ENCODE assay signal across 8 cellular contexts in genomic region chr19:21020298-21021227, GRCh38. TPM values are rescaled to one million over a fixed set of nuclear protein-coding genes. Genes with fewer than 3 reads are reported as not detected.
A peak's percentile ranks its signal among the peaks of the same experiment; 100 is the strongest.
DNase-seq lines count a peak whose midpoint lies in the region; ATAC-seq and TF ChIP-seq lines count a peak whose summit lies in the region.

ZNF430 (plus strand) TSS chr19:21020657; CDS start chr19:21020801, 144 bp downstream.

- H3K4me1 ChIP-seq in DOHH2 (ENCODE audit: control insufficient read depth, low read length) (peaks cover 16% of the 10 kb centered on the region), GM23338 (ENCODE audit: insufficient read depth) (peaks cover 30% of the 10 kb centered on the region)

- peaks cover 50% of the 10 kb centered on the region for H3K36me3 ChIP-seq in DOHH2 (ENCODE audit: control insufficient read depth, low read length)
- H3K36me3 ChIP-seq in GM23338 (ENCODE audit: insufficient read depth) = peaks cover 4% of the 10 kb centered on the region; the same call in 1 of the 2 replicates

- H3K4me3 ChIP-seq in DOHH2 (ENCODE audit: low read length) = peak within 1 kb of the TSS; percentile 92
- peak within 1 kb of the TSS; percentile 91 for H3K4me3 ChIP-seq in GM23338
- H3K4me3 ChIP-seq in LNCaP clone FGC (ENCODE audit: low read depth, low read length) = peak within 1 kb of the TSS; percentile 94

- POLR2A ChIA-PET in RWPE1 (lab: Yijun Ruan, JAX; ENCODE audit: low non-redundant PET) = no interaction called here

- peaks cover 16% of the 10 kb centered on the region; the same call in 2 of the 3 replicates for H3K4me1 Mint-ChIP-seq in GM23338
- H3K4me1 Mint-ChIP-seq in activated T-helper 17 cell treated with anti-CD3 and anti-CD28 coated beads, Interleukin-2, amount 50 U/mL, for 72 hours = peaks cover 20% of the 10 kb centered on the region
- peaks cover 37 to 39% of the 10 kb centered on the region in 2 donors for H3K4me1 Mint-ChIP-seq in natural killer cell

- no peaks in the 10 kb centered on the region for H3K27me3 ChIP-seq in DOHH2 (ENCODE audit: control insufficient read depth, low read length)
- no peaks in the 10 kb centered on the region for H3K27me3 ChIP-seq in GM23338 (ENCODE audit: insufficient read depth)

- H3K27me3 Mint-ChIP-seq in GM23338 (ENCODE audit: insufficient read depth, low read depth, poor library complexity) = peaks cover 16% of the 10 kb centered on the region
- H3K27me3 Mint-ChIP-seq in activated T-helper 17 cell treated with anti-CD3 and anti-CD28 coated beads, Interleukin-2, amount 50 U/mL, for 72 hours = no peaks in the 10 kb centered on the region
- no peaks in the 10 kb centered on the region for H3K27me3 Mint-ChIP-seq in natural killer cell (ENCODE audit: low read depth in 2 of 2)

- CTCF ChIA-PET in RWPE1 (lab: Yijun Ruan, JAX) = interaction anchor here (0.6 kb wide), 1 partner anchor 170 kb away, joined by 3 read pairs; no protein-coding TSS in a partner anchor

- DNase-seq in GM23338 (ENCODE audit: low spot score) (peak; percentile 100), LNCaP clone FGC (ENCODE audit: low read depth) (peak; percentile 92), RWPE1 (ENCODE audit: low spot score) (peak; percentile 94), fibroblast of peridontal ligament (ENCODE audit: extremely low read depth) (peak; percentile 93), natural killer cell (peak; percentile 92)
- DNase-seq in stimulated activated naive CD4-positive, alpha-beta T cell treated with Interleukin-2 at 50 U/mL for 16 hours (lab: John Stamatoyannopoulos, UW) = peak; percentile 91

- H3K36me3 Mint-ChIP-seq in GM23338 (ENCODE audit: low read depth) (peaks cover 37% of the 10 kb centered on the region), natural killer cell (peaks cover 6% of the 10 kb centered on the region)
- peaks cover 48% of the 10 kb centered on the region for H3K36me3 Mint-ChIP-seq in activated T-helper 17 cell treated with anti-CD3 and anti-CD28 coated beads, Interleukin-2, amount 50 U/mL, for 72 hours (ENCODE audit: low read depth)

- peak; percentile 98 for ATAC-seq in GM23338
- peak; percentile 94 for ATAC-seq in activated T-helper 17 cell treated with anti-CD3 and anti-CD28 coated beads, Interleukin-2, amount 50 U/mL, for 72 hours (replicated peaks)
- peak; percentile 94 to 99 (median 97) for ATAC-seq in natural killer cell

- H3F3A ChIP-seq in DOHH2 (ENCODE audit: control insufficient read depth, insufficient read depth) = no peaks in the 10 kb centered on the region; the same call in 1 of the 2 replicates
- H3F3A ChIP-seq in GM23338 (replicated peaks; ENCODE audit: low read depth) = no peaks in the 10 kb centered on the region

- peaks cover 51% of the 10 kb centered on the region for H3K79me2 ChIP-seq in DOHH2 (ENCODE audit: control insufficient read depth, low read length)
- peaks cover 45% of the 10 kb centered on the region for H3K79me2 ChIP-seq in GM23338 (replicated peaks; ENCODE audit: insufficient read depth)

- H4K20me1 ChIP-seq in DOHH2 (ENCODE audit: control insufficient read depth, insufficient read depth, low read depth, low read length) (no peaks in the 10 kb centered on the region), GM23338 (replicated peaks; ENCODE audit: insufficient read depth) (peaks cover 10% of the 10 kb centered on the region; the same call in 1 of the 2 replicates)

- no peaks in the 10 kb centered on the region for H3K9me2 ChIP-seq in DOHH2 (replicated peaks; ENCODE audit: control insufficient read depth, low read length)
- H3K9me2 ChIP-seq in GM23338 (ENCODE audit: insufficient read depth) = no peaks in the 10 kb centered on the region

- H2AFZ ChIP-seq in GM23338 = peak within 1 kb of the TSS; percentile 80

- H3K4me2 ChIP-seq in DOHH2 (ENCODE audit: low read length) = peak within 1 kb of the TSS; percentile 56
- H3K4me2 ChIP-seq in GM23338 = peak within 1 kb of the TSS; percentile 96

- H3K9me3 Mint-ChIP-seq in GM23338 (no peaks in the 10 kb centered on the region), natural killer cell (no peaks in the 10 kb centered on the region)
- no peaks in the 10 kb centered on the region for H3K9me3 Mint-ChIP-seq in activated T-helper 17 cell treated with anti-CD3 and anti-CD28 coated beads, Interleukin-2, amount 50 U/mL, for 72 hours

- intact Hi-C loops in natural killer cell (cut with micrococcal nuclease) = loop anchor here (2.0 to 10.0 kb wide), 3 partner anchors 62 to 124 kb away; partner anchors contain the start of genes ZNF431, ZNF714 and ZNF85

- peak within 1 kb of the TSS; percentile 96 for H3K27ac Mint-ChIP-seq in GM23338
- H3K27ac Mint-ChIP-seq in activated T-helper 17 cell treated with anti-CD3 and anti-CD28 coated beads, Interleukin-2, amount 50 U/mL, for 72 hours = peak within 1 kb of the TSS; percentile 100
- H3K27ac Mint-ChIP-seq in natural killer cell = peak within 1 kb of the TSS; percentile 99 to 100

- peak within 1 kb of the TSS; percentile 99 for H3K4me3 Mint-ChIP-seq in GM23338
- H3K4me3 Mint-ChIP-seq in activated T-helper 17 cell treated with anti-CD3 and anti-CD28 coated beads, Interleukin-2, amount 50 U/mL, for 72 hours = peak within 1 kb of the TSS; percentile 99
- H3K4me3 Mint-ChIP-seq in natural killer cell = peak within 1 kb of the TSS; percentile 100

- no peak for TF ChIP-seq CTCF in DOHH2 (IDR thresholded peaks at IDR 0.05; ENCODE audit: low read depth, low read length, poor library complexity, severe bottlenecking)
- TF ChIP-seq CTCF in GM23338 (conservative IDR thresholded peaks at IDR 0.05; ENCODE audit: low read depth in 2 of 2) = no peak
- no peak for TF ChIP-seq CTCF in LNCaP clone FGC (IDR thresholded peaks at IDR 0.05; ENCODE audit: control insufficient read depth, extremely low read depth, insufficient read depth)
- no peak for TF ChIP-seq CTCF in RWPE1 (conservative IDR thresholded peaks at IDR 0.05; ENCODE audit: low read depth)
- no peak for TF ChIP-seq CTCF in natural killer cell (IDR thresholded peaks at IDR 0.05)

- peak within 1 kb of the TSS; percentile 79 for H3K27ac ChIP-seq in DOHH2 (ENCODE audit: low read depth, low read length)
- peak within 1 kb of the TSS; percentile 79 for H3K27ac ChIP-seq in GM23338 (ENCODE audit: low read depth)
- peak within 1 kb of the TSS; percentile 96 for H3K27ac ChIP-seq in RWPE1

- no peaks in the 10 kb centered on the region for H3K9me3 ChIP-seq in DOHH2 (ENCODE audit: control insufficient read depth, insufficient read depth, low read length)

TF ChIP-seq in GM23338, 12 proteins besides CTCF, POLR2A, EP300 and RAD21:
- TF ChIP-seq CREB1 (CRISPR knock-in tag; IDR thresholded peaks at IDR 0.05; ENCODE audit: low read depth) (0 out of 2 replicates have a peak, but pooled peaks have one; percentile 39), POLR2AphosphoS5 (IDR thresholded peaks at IDR 0.05; ENCODE audit: low read depth) (peak; percentile 88), NANOG (IDR thresholded peaks at IDR 0.05; ENCODE audit: borderline replicate concordance) (no peak), ETS1 (IDR thresholded peaks at IDR 0.05) (0 out of 2 replicates have a peak, but pooled peaks have one; percentile 26), EZH2 (IDR thresholded peaks at IDR 0.05; ENCODE audit: low read depth, unreplicated experiment) (no peak), ZNF114 (CRISPR knock-in tag; IDR thresholded peaks at IDR 0.05) (no peak)

RNA-seq across cellular contexts. Expression of gene ZNF430, which starts in this region (rescaled TPM):
- total RNA-seq in GM23338 (2014; rRNA removed; shearing (Covaris generic)) = 14.3 and 20.0 TPM in 2 replicates
- polyA plus RNA-seq in GM23338 (2016; fragmentation: Nextera tagmentation; extraction: Ambion mirVana) = 9.6 and 13.1 TPM in 2 replicates
- total RNA-seq in activated T-helper 17 cell treated with anti-CD3 and anti-CD28 coated beads, Interleukin-2, amount 50 U/mL, for 72 hours = 10 to 100 TPM; 20.6 to 27.8 TPM
- 10 to 100 TPM; 32.7 to 43.0 (median 33.3) TPM for total RNA-seq in natural killer cell

Comparison
In these comparisons a context has a peak if more than half of its experiments do, and no peak if none do; other contexts are left out.
1. Peak in every context shown above with its lines: DNase-seq, ATAC-seq, H3K4me3 ChIP-seq and H3K27ac ChIP-seq.